In genomic region chr11:64305691-64306562, GRCh38 we compare ENCODE assay signal across 8 cellular contexts. TPM values are rescaled to one million over a fixed set of nuclear protein-coding genes. Genes with fewer than 3 reads are reported as not detected.
DNase-seq lines count a peak whose midpoint lies in the region; ATAC-seq, FAIRE-seq and TF ChIP-seq lines count a peak whose summit lies in the region.

No MANE protein-coding gene starts in this region.

- peak overlapping the region; percentile 69 for H3K4me3 ChIP-seq in BE2C (ENCODE audit: low read depth, low read length)

- peak; percentile 10 for ATAC-seq in Right ventricle myocardium inferior

- DNase-seq in BE2C (peak; percentile 52), GM19239 (ENCODE audit: insufficient read length, low spot score) (no peak), HT-29 (ENCODE audit: low spot score) (peak; percentile 90), SHP77 (lab: John Stamatoyannopoulos, UW) (peak; percentile 25 to 30), Right ventricle myocardium inferior (ENCODE audit: missing footprints) (peak; percentile 88), posterior cingulate gyrus (peak in 7 of 10 donors; percentile 47 to 93 (median 57)), ureter (ENCODE audit: low spot score) (peak; percentile 87)
- peak; percentile 51 for DNase-seq in activated gamma-delta T cell treated with anti-CD3 and anti-CD28 coated beads, Interleukin-2, amount 50 U/mL, for 16 hours (ENCODE audit: low read depth)

- no peaks in the 10 kb centered on the region for H3K9me3 ChIP-seq in BE2C

- no peaks in the 10 kb centered on the region for H3K4me1 ChIP-seq in BE2C

- peak; percentile 88 for FAIRE-seq in GM19239 (lab: Jason Lieb, UNC)

- intact Hi-C loops in Right ventricle myocardium inferior (cut with DNase I) = loop anchor here (1.0 to 2.0 kb wide), 4 partner anchors 21 to 65 kb away; partner anchors contain the start of genes BAD, FKBP2 and GPR137
- intact Hi-C loops in posterior cingulate gyrus (cut with DNase I) = loop anchor here (1.0 kb wide), 1 partner anchor 21 kb away; the partner anchor contains the start of gene GPR137

- 0 out of 2 replicates have a peak, but pooled peaks have one; percentile 13 for TF ChIP-seq CTCF in BE2C (IDR thresholded peaks at IDR 0.05; ENCODE audit: low read depth, low read length)

- peaks cover under 1% of the 10 kb centered on the region; the same call in 1 of the 2 replicates for H3K27me3 ChIP-seq in BE2C

- H3K36me3 ChIP-seq in BE2C = no peaks in the 10 kb centered on the region

RNA-seq across cellular contexts. Expression of gene ESRRA, which starts 0.6 kb away (rescaled TPM):
- 45.7 TPM for polyA plus RNA-seq in BE2C (2012; ENCODE audit: insufficient read depth, insufficient read length, low read depth)
- total RNA-seq in HT-29 (2014; rRNA removed; shearing (Covaris generic)) = 180 TPM in 2 replicates
- 217 TPM for total RNA-seq in Right ventricle myocardium inferior
- total RNA-seq in ureter = 82.8 TPM

RNA-seq across cellular contexts. Expression of gene CATSPERZ, which starts 5.8 kb away (rescaled TPM):
- polyA plus RNA-seq in BE2C (2012; ENCODE audit: insufficient read depth, insufficient read length, low read depth) = not detected
- total RNA-seq in HT-29 (2014; rRNA removed; shearing (Covaris generic)) = 1.4 and 2.3 TPM in 2 replicates
- total RNA-seq in Right ventricle myocardium inferior (not detected), ureter (not detected)

RNA-seq across cellular contexts. Expression of gene TRMT112, which starts 11.4 kb away (rescaled TPM):
- polyA plus RNA-seq in BE2C (2012; ENCODE audit: insufficient read depth, insufficient read length, low read depth) = 825 TPM
- total RNA-seq in HT-29 (2014; rRNA removed; shearing (Covaris generic)) = 503 and 525 TPM in 2 replicates
- total RNA-seq in Right ventricle myocardium inferior = 92.8 TPM
- total RNA-seq in ureter = 156 TPM

RNA-seq across cellular contexts. Expression of gene PRDX5, which starts 12.0 kb away (rescaled TPM):
- polyA plus RNA-seq in BE2C (2012; ENCODE audit: insufficient read depth, insufficient read length, low read depth) = 187 TPM
- 254 and 276 TPM in 2 replicates for total RNA-seq in HT-29 (2014; rRNA removed; shearing (Covaris generic))
- 410 TPM for total RNA-seq in Right ventricle myocardium inferior
- total RNA-seq in ureter = 255 TPM

RNA-seq across cellular contexts. Expression of gene KCNK4, which starts 14.8 kb away (rescaled TPM):
- polyA plus RNA-seq in BE2C (2012; ENCODE audit: insufficient read depth, insufficient read length, low read depth) = not detected
- not detected in 2 replicates for total RNA-seq in HT-29 (2014; rRNA removed; shearing (Covaris generic))
- not detected for total RNA-seq in Right ventricle myocardium inferior
- not detected for total RNA-seq in ureter
